ENCODE assay signal across 8 cellular contexts in the genomic region with DNA sequence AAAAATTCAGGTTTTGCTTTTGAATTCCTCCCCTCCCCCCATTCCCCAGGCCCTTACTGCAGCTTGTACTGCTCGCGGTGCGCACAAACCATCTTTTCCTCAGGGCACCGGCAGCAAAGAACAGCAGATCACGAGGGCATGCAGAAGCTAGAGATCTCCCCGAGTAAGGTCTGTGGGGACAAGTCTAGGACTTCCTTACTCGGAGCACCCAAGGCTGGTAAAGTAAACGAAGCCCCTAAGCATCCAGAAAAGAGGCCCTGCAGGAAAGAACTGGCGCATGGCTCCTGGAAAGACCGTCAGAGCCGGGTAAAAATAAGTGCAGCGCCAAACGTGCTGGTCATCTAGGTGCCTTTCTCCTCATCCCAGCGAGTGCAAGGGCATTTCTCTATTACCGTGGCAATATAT. TPM values are rescaled to one million over a fixed set of nuclear protein-coding genes. Genes with fewer than 3 reads are reported as not detected.
DNase-seq lines count a peak whose midpoint lies in the region; ATAC-seq and TF ChIP-seq lines count a peak whose summit lies in the region.

No MANE protein-coding gene starts in this region.

- H3K27ac ChIP-seq in CD4-positive, CD25-positive, alpha-beta regulatory T cell (ENCODE audit: insufficient read depth, low read length, poor library complexity, severe bottlenecking): peak overlapping the region; percentile 77

- peaks cover 63% of the 10 kb centered on the region for H3K4me1 ChIP-seq in CD4-positive, CD25-positive, alpha-beta regulatory T cell (ENCODE audit: control insufficient read depth, insufficient read depth, low read length, poor library complexity, severe bottlenecking)

- H3K27me3 Mint-ChIP-seq in CD4-positive, CD25-positive, alpha-beta regulatory T cell: peaks cover 8% of the 10 kb centered on the region

- H3K36me3 Mint-ChIP-seq in CD4-positive, CD25-positive, alpha-beta regulatory T cell: peaks cover 28% of the 10 kb centered on the region

- peaks cover 25% of the 10 kb centered on the region for H3K36me3 ChIP-seq in CD4-positive, CD25-positive, alpha-beta regulatory T cell (ENCODE audit: control insufficient read depth, insufficient read depth, low read length)

- H3K27me3 ChIP-seq in CD4-positive, CD25-positive, alpha-beta regulatory T cell (ENCODE audit: control insufficient read depth, insufficient read depth, low read length): no peaks in the 10 kb centered on the region

- peak overlapping the region; percentile 95 to 100 (median 98) for H3K27ac Mint-ChIP-seq in CD4-positive, CD25-positive, alpha-beta regulatory T cell

- no peaks in the 10 kb centered on the region for H3K9me3 Mint-ChIP-seq in CD4-positive, CD25-positive, alpha-beta regulatory T cell

- H3K4me3 ChIP-seq in CD4-positive, CD25-positive, alpha-beta regulatory T cell (ENCODE audit: low read depth, low read length): peak overlapping the region; percentile 97
- H3K4me3 ChIP-seq in retinal pigment epithelial cell (ENCODE audit: low read length): peak overlapping the region; percentile 96

- ATAC-seq in CD4-positive, CD25-positive, alpha-beta regulatory T cell (ENCODE audit: low read depth in 2 of 2): peak in 1 of 2 donors; percentile 18
- ATAC-seq in GM19395 (IDR thresholded peaks at IDR 0.05; ENCODE audit: unreplicated experiment) (peak; percentile 36), HG03460 (IDR thresholded peaks at IDR 0.05; ENCODE audit: unreplicated experiment) (peak; percentile 37)

- peak; percentile 15 to 78 (median 35) for DNase-seq in CD4-positive, CD25-positive, alpha-beta regulatory T cell
- peak; percentile 62 for DNase-seq in SK-N-DZ (ENCODE audit: low spot score)
- peak; percentile 72 for DNase-seq in astrocyte of the hippocampus (ENCODE audit: low read depth, low spot score)
- peak in 39 of 51 donors; percentile 4 to 90 (median 38) for DNase-seq in hypothalamus (lab: John Stamatoyannopoulos, UW)
- DNase-seq in retinal pigment epithelial cell (ENCODE audit: low read depth): peak; percentile 23
- DNase-seq in NCI-H1048 (lab: John Stamatoyannopoulos, UW): no peak

- peaks cover 19 to 80% (median 59%) of the 10 kb centered on the region in 4 donors for H3K4me1 Mint-ChIP-seq in CD4-positive, CD25-positive, alpha-beta regulatory T cell

- H3K4me3 Mint-ChIP-seq in CD4-positive, CD25-positive, alpha-beta regulatory T cell: peak overlapping the region; percentile 97 to 99 (median 99)

- H3K9me3 ChIP-seq in CD4-positive, CD25-positive, alpha-beta regulatory T cell (ENCODE audit: control insufficient read depth in 2 of 2, low read length in 2 of 2): no peaks in the 10 kb centered on the region

- no peak for TF ChIP-seq CTCF in retinal pigment epithelial cell (conservative IDR thresholded peaks at IDR 0.05; ENCODE audit: low read depth, low read length)

RNA-seq across cellular contexts. Expression of gene LDHB, which starts 0.7 kb away (rescaled TPM):
- total RNA-seq in CD4-positive, CD25-positive, alpha-beta regulatory T cell: 602 TPM
- polyA plus RNA-seq in CD4-positive, CD25-positive, alpha-beta regulatory T cell: 1,000 to 10,000 TPM; 1,925 to 2,327 (median 2,062) TPM
- 2,416 and 2,516 TPM in 2 replicates for polyA plus RNA-seq in SK-N-DZ (2014; cell fraction: cytosol; rRNA removed)
- 737 and 1,158 TPM in 2 replicates for polyA plus RNA-seq in SK-N-DZ (2014; cell fraction: nucleus; rRNA removed)

RNA-seq across cellular contexts. Expression of gene GYS2, which starts 52.3 kb away (rescaled TPM):
- not detected for total RNA-seq in CD4-positive, CD25-positive, alpha-beta regulatory T cell
- under 1 TPM in 2 of 4 donors, not detected in 2; 0.08 to 0.09 TPM for polyA plus RNA-seq in CD4-positive, CD25-positive, alpha-beta regulatory T cell
- not detected in 2 replicates for polyA plus RNA-seq in SK-N-DZ (2014; cell fraction: cytosol; rRNA removed)
- polyA plus RNA-seq in SK-N-DZ (2014; cell fraction: nucleus; rRNA removed): 0.13 TPM in 1 of 2 replicates, not detected in the other
